Comparison of ENCODE assay signal across 10 cellular contexts in genomic region chr9:6894135-6894534, GRCh38.
DNase-seq lines count a peak whose midpoint lies in the region; ATAC-seq lines count a peak whose summit lies in the region.
"Had no signal": no experiment of that assay in that cellular context is flagged by ENCODE, and none has a peak within 500 bp of the region (broad histone marks: within the 10 kb centered on the region; RNA-seq: fewer than 3 reads in every experiment).

No MANE protein-coding gene starts in this region.

- peak; percentile 76 for DNase-seq in activated CD4-positive, alpha-beta T cell treated with anti-CD3 and anti-CD28 coated beads, Interleukin-2, amount 10 ng/mL, durations not matched to agents 24 days and 14 days
- no peak for DNase-seq in activated CD4-positive, alpha-beta T cell treated with anti-CD3 and anti-CD28 coated beads for 1 hour
- no peak for DNase-seq in stimulated activated effector memory CD8-positive, alpha-beta T cell treated with anti-CD3 and anti-CD28 coated beads, Interleukin-12 subunit alpha, Interleukin-12 subunit beta, amount 100 ng/mL, for 72 hours (ENCODE audit: low spot score in 2 of 2)
- DNase-seq in kidney tubule cell (ENCODE audit: low spot score) (no peak), SHP77 (lab: John Stamatoyannopoulos, UW) (no peak), NCI-H446 (lab: John Stamatoyannopoulos, UW) (no peak)
- DNase-seq: NCI-H510A treated with DMSO at 0.1 percent for 48 hours, nucleus accumbens had no signal

- ATAC-seq in GM21717 (IDR thresholded peaks at IDR 0.05; ENCODE audit: unreplicated experiment), result peak; percentile 89
- ATAC-seq in HG03342 (IDR thresholded peaks at IDR 0.05; ENCODE audit: unreplicated experiment), result peak; percentile 93
- ATAC-seq in stimulated activated effector memory CD8-positive, alpha-beta T cell treated with anti-CD3 and anti-CD28 coated beads, Interleukin-12 subunit alpha, Interleukin-12 subunit beta, amount 100 ng/mL, for 72 hours, result peak; percentile 95

- intact Hi-C loops in activated CD4-positive, alpha-beta T cell treated with anti-CD3 and anti-CD28 coated beads, Interleukin-2, amount 10 ng/mL, durations not matched to agents 24 days and 14 days (cut with micrococcal nuclease), result loop anchor here (5.0 to 10.0 kb wide), 3 partner anchors 137 to 1081 kb away; partner anchors contain the start of gene KDM4C

- H3K36me3 Mint-ChIP-seq in activated CD4-positive, alpha-beta T cell treated with anti-CD3 and anti-CD28 coated beads, Interleukin-2, amount 10 ng/mL, durations not matched to agents 24 days and 14 days (ENCODE audit: low read depth), result peaks cover 53% of the 10 kb centered on the region
- peaks cover 43% of the 10 kb centered on the region for H3K36me3 Mint-ChIP-seq in stimulated activated effector memory CD8-positive, alpha-beta T cell treated with anti-CD3 and anti-CD28 coated beads, Interleukin-12 subunit alpha, Interleukin-12 subunit beta, amount 100 ng/mL, for 72 hours

- H3K27me3 Mint-ChIP-seq in activated CD4-positive, alpha-beta T cell treated with anti-CD3 and anti-CD28 coated beads, Interleukin-2, amount 10 ng/mL, durations not matched to agents 24 days and 14 days, result no peaks in the 10 kb centered on the region

- peak overlapping the region; percentile 57 for H3K4me3 Mint-ChIP-seq in activated CD4-positive, alpha-beta T cell treated with anti-CD3 and anti-CD28 coated beads, Interleukin-2, amount 10 ng/mL, durations not matched to agents 24 days and 14 days
- H3K4me3 Mint-ChIP-seq in stimulated activated effector memory CD8-positive, alpha-beta T cell treated with anti-CD3 and anti-CD28 coated beads, Interleukin-12 subunit alpha, Interleukin-12 subunit beta, amount 100 ng/mL, for 72 hours, result peak overlapping the region; percentile 14

- peaks cover 29% of the 10 kb centered on the region for H3K4me1 Mint-ChIP-seq in activated CD4-positive, alpha-beta T cell treated with anti-CD3 and anti-CD28 coated beads, Interleukin-2, amount 10 ng/mL, durations not matched to agents 24 days and 14 days
- peaks cover 48% of the 10 kb centered on the region for H3K4me1 Mint-ChIP-seq in stimulated activated effector memory CD8-positive, alpha-beta T cell treated with anti-CD3 and anti-CD28 coated beads, Interleukin-12 subunit alpha, Interleukin-12 subunit beta, amount 100 ng/mL, for 72 hours

- peak overlapping the region; percentile 69 for H3K27ac Mint-ChIP-seq in activated CD4-positive, alpha-beta T cell treated with anti-CD3 and anti-CD28 coated beads, Interleukin-2, amount 10 ng/mL, durations not matched to agents 24 days and 14 days
- H3K27ac Mint-ChIP-seq in stimulated activated effector memory CD8-positive, alpha-beta T cell treated with anti-CD3 and anti-CD28 coated beads, Interleukin-12 subunit alpha, Interleukin-12 subunit beta, amount 100 ng/mL, for 72 hours, result peak overlapping the region; percentile 71

- H3K9me3 Mint-ChIP-seq in activated CD4-positive, alpha-beta T cell treated with anti-CD3 and anti-CD28 coated beads, Interleukin-2, amount 10 ng/mL, durations not matched to agents 24 days and 14 days, result no peaks in the 10 kb centered on the region
- H3K9me3 Mint-ChIP-seq in stimulated activated effector memory CD8-positive, alpha-beta T cell treated with anti-CD3 and anti-CD28 coated beads, Interleukin-12 subunit alpha, Interleukin-12 subunit beta, amount 100 ng/mL, for 72 hours, result no peaks in the 10 kb centered on the region
